Comparison of ENCODE assay signal across 1 cellular context in genomic region chr12:102462386-102462785, GRCh38.
TF ChIP-seq lines count a peak whose summit lies in the region.

No MANE protein-coding gene starts in this region.

TF ChIP-seq in IMR-90, 13 proteins besides CTCF, POLR2A, EP300 and RAD21 (continued from another document):
- no peak for TF ChIP-seq MXI1 (IDR thresholded peaks at IDR 0.05; ENCODE audit: borderline replicate concordance, low read depth, low read length)
